Comparison of ENCODE assay signal across 28 cellular contexts in the genomic region with DNA sequence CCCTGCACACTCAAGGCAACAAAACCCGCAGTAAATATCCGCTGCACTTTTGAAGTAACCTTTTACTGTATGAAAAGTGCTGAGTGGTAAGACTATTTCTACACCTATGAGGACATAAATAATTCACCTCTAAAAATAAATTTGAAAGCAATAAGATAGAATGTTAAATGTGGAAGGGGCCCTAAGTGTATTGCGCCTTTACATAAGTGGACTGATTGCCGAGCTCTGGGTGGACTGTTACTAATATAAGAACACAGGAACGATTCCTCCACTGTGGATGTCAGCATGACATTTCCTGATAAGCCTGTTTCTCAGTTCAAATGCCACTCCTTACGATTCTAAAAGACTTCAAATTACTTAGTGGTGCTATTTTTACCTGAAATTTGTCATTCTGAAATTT.
DNase-seq lines count a peak whose midpoint lies in the region; ATAC-seq, FAIRE-seq and TF ChIP-seq lines count a peak whose summit lies in the region.
"Had no signal": no experiment of that assay in that cellular context is flagged by ENCODE, and none has a peak within 500 bp of the region (broad histone marks: within the 10 kb centered on the region; RNA-seq: fewer than 3 reads in every experiment).

No MANE protein-coding gene starts in this region.

- DNase-seq in left ventricle myocardium superior = no peak
- no peak for DNase-seq in Right ventricle myocardium inferior (ENCODE audit: missing footprints)
- DNase-seq in K562 (ENCODE audit: extremely low read depth in 1 of 4, low spot score in 3 of 4) = no peak
- no peak for DNase-seq in type B pancreatic cell (ENCODE audit: extremely low spot score, unreplicated experiment)
- DNase-seq in gastrocnemius medialis = no peak
- DNase-seq: 8988T; ACHN; BE2C; C1 segment of cervical spinal cord; CD4-positive, alpha-beta memory T cell; CD4-positive, CD25-positive, alpha-beta regulatory T cell; CD8-positive, alpha-beta memory T cell; COR-L47; DMS 273 treated with DMSO at 0.1 percent for 48 hours; DMS153; DMS53; DMS79; DND-41; EL; GDM1 had no signal

- H4K20me1 ChIP-seq in K562 (replicated peaks; ENCODE audit: control insufficient read depth, insufficient read depth, low read length) = no peaks in the 10 kb centered on the region
- H4K20me1 ChIP-seq: BLaER1 had no signal

- H3K4me3 ChIP-seq in K562 (no peak overlapping the region), gastrocnemius medialis (no peak overlapping the region)
- H3K4me3 ChIP-seq: BLaER1, GM12878 had no signal

- H3K4me1 ChIP-seq in K562 (replicated peaks in 1 of 2; ENCODE audit: control insufficient read depth in 2 of 2, insufficient read depth in 2 of 2, low read length in 2 of 2) (no peaks in the 10 kb centered on the region), gastrocnemius medialis (no peaks in the 10 kb centered on the region)
- H3K4me1 ChIP-seq: BE2C, BLaER1 had no signal

- no peaks in the 10 kb centered on the region for H3K9me1 ChIP-seq in K562 (ENCODE audit: control insufficient read depth, insufficient read depth, low read length)

- ATAC-seq in left ventricle myocardium superior (peak; percentile 68), Right ventricle myocardium inferior (no peak), K562 (no peak), GM18907 (IDR thresholded peaks at IDR 0.05; ENCODE audit: unreplicated experiment) (no peak), gastrocnemius medialis (no peak)
- ATAC-seq: GM12878 had no signal

- H3K27ac Mint-ChIP-seq in type B pancreatic cell = peak overlapping the region; percentile 38
- H3K27ac Mint-ChIP-seq: CD14-positive monocyte; CD4-positive, alpha-beta memory T cell; CD4-positive, CD25-positive, alpha-beta regulatory T cell; CD8-positive, alpha-beta memory T cell had no signal

- TF ChIP-seq RAD21 in K562 (CRISPR knock-in tag; conservative IDR thresholded peaks at IDR 0.05 in 1 of 2, IDR thresholded peaks at IDR 0.05 in 1 of 2) = no peak

- WGBS in K562 (ENCODE audit: insufficient coverage, low coverage, missing lambda C conversion rate) = 3% methylated on average over 6 of the region's 6 CpGs

- H3K36me3 Mint-ChIP-seq in type B pancreatic cell = no peaks in the 10 kb centered on the region
- H3K36me3 Mint-ChIP-seq: CD14-positive monocyte; CD4-positive, alpha-beta memory T cell; CD4-positive, CD25-positive, alpha-beta regulatory T cell; CD8-positive, alpha-beta memory T cell had no signal

- no peaks in the 10 kb centered on the region for H3K27me3 ChIP-seq in K562 (ENCODE audit: control insufficient read depth in 2 of 2, insufficient read depth in 2 of 2, low read length in 2 of 2)
- H3K27me3 ChIP-seq in gastrocnemius medialis = no peaks in the 10 kb centered on the region
- H3K27me3 ChIP-seq: BE2C, BLaER1 had no signal

- BruUV-seq in K562 (replicated peaks; lab: Mats Ljungman, UMichigan) = no TSS peak

- CTCF ChIA-PET in K562 (lab: Yijun Ruan, JAX; ENCODE audit: low intra/inter-chr PET ratio) = no interaction called here

- TF ChIP-seq POLR2A in K562 (conservative IDR thresholded peaks at IDR 0.05) (no peak), gastrocnemius medialis (IDR thresholded peaks at IDR 0.05) (no peak)

- POLR2A ChIA-PET in K562 (lab: Yijun Ruan, JAX) = no interaction called here

- no peak overlapping the region for H3K9ac ChIP-seq in K562 (ENCODE audit: insufficient read depth in 1 of 2, low read depth in 2 of 2, low read length in 2 of 2)
- H3K9ac ChIP-seq: BLaER1 had no signal

- H3K4me3 Mint-ChIP-seq in type B pancreatic cell = peak overlapping the region; percentile 21
- H3K4me3 Mint-ChIP-seq: CD14-positive monocyte; CD4-positive, alpha-beta memory T cell; CD4-positive, CD25-positive, alpha-beta regulatory T cell; CD8-positive, alpha-beta memory T cell had no signal

- peaks cover 10% of the 10 kb centered on the region for H3K9me3 Mint-ChIP-seq in type B pancreatic cell

- TF ChIP-seq EP300 in K562 (IDR thresholded peaks at IDR 0.05; ENCODE audit: low read length) = no peak

- TF ChIP-seq CTCF in K562 (IDR thresholded peaks at IDR 0.05 in 2 of 3, conservative IDR thresholded peaks at IDR 0.05 in 1 of 3; ENCODE audit: insufficient read depth in 2 of 3, low read depth in 1 of 3, low read length in 3 of 3) (no peak), type B pancreatic cell (conservative IDR thresholded peaks at IDR 0.05) (no peak), gastrocnemius medialis (IDR thresholded peaks at IDR 0.05 in 4 of 5, conservative IDR thresholded peaks at IDR 0.05 in 1 of 5) (no peak)

- no peaks in the 10 kb centered on the region for H3K79me2 ChIP-seq in K562 (ENCODE audit: control insufficient read depth, insufficient read depth, low read length)

- H3K27me3 Mint-ChIP-seq in type B pancreatic cell = no peaks in the 10 kb centered on the region
- H3K27me3 Mint-ChIP-seq: CD4-positive, CD25-positive, alpha-beta regulatory T cell had no signal

- H3K4me2 ChIP-seq in K562 (ENCODE audit: insufficient read depth, low read length) = no peak overlapping the region
- H3K4me2 ChIP-seq: BLaER1 had no signal

- H3K9me3 ChIP-seq in K562 (replicated peaks; ENCODE audit: control insufficient read depth, insufficient read depth, low read depth, low read length) (no peaks in the 10 kb centered on the region), gastrocnemius medialis (no peaks in the 10 kb centered on the region)
- H3K9me3 ChIP-seq: BE2C, BLaER1 had no signal

- no peak overlapping the region for H3K27ac ChIP-seq in K562 (ENCODE audit: extremely low read depth, low read depth, low read length)
- no peak overlapping the region for H3K27ac ChIP-seq in gastrocnemius medialis
- H3K27ac ChIP-seq: BLaER1 had no signal

- in situ Hi-C loops in K562 (cut with MboI) (no loop called here), gastrocnemius medialis (cut with MboI; ENCODE audit: low sequenced_read_pairs in 4 of 4) (no loop called here)

- no peak for FAIRE-seq in K562 (lab: Jason Lieb, UNC)
- FAIRE-seq: A204.1, GM12878, GM12892, GM18507, GM19239 had no signal

- H2AFZ ChIP-seq in K562 (ENCODE audit: low read depth, low read length) = no peak overlapping the region

- H3K36me3 ChIP-seq in K562 (ENCODE audit: control insufficient read depth, insufficient read depth, low read length) = no peaks in the 10 kb centered on the region
- no peaks in the 10 kb centered on the region for H3K36me3 ChIP-seq in gastrocnemius medialis
- H3K36me3 ChIP-seq: BE2C, BLaER1 had no signal

- intact Hi-C loops in left ventricle myocardium superior (cut with micrococcal nuclease) (no loop called here), Right ventricle myocardium inferior (cut with DNase I) (no loop called here), K562 (cut with micrococcal nuclease) (no loop called here), gastrocnemius medialis (cut with DNase I; ENCODE audit: low total_unique reads) (no loop called here)

- H3K4me1 Mint-ChIP-seq in type B pancreatic cell (ENCODE audit: unreplicated experiment) = no peaks in the 10 kb centered on the region
- H3K4me1 Mint-ChIP-seq: CD14-positive monocyte; CD4-positive, alpha-beta memory T cell; CD4-positive, CD25-positive, alpha-beta regulatory T cell; CD8-positive, alpha-beta memory T cell had no signal

TF ChIP-seq in K562, 482 proteins besides CTCF, POLR2A, EP300 and RAD21:
- TF ChIP-seq XRCC4 (IDR thresholded peaks at IDR 0.05; ENCODE audit: extremely low read depth, insufficient read depth, insufficient read length) (no peak), ZNF316 (IDR thresholded peaks at IDR 0.05) (0 out of 2 replicates have a peak, but pooled peaks have one; percentile 17)
